ENCODE assay signal across 8 cellular contexts in the genomic region with DNA sequence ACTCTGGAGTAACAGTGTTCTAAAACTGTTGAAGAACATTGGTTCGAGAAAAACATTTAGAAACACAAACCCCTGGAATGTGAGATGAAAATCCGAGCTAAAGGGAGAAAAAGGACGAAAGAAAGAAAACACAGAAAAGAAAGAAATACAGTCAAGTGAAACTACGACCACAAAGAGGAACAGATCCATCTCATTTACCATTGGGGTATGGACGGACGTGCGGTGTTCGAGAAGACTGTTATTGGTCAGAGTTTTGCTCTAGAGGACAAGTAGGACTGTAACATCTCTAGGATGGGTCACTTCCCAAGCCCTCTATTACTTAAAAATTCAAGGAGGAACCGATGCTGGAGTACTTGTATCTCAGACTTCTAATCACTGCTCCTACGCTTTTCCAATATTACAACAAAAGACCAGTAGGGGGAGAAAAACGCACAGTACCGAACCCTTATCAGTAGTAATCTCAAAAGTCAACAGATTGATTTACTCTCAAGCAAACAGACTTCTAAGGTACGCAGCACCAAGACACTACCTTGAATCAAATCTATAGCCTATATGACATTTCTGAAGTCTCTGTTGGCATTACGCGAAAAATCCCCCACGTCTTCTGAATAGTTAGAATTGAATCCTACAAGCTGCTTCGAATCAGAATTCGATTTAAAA. TPM values are rescaled to one million over a fixed set of nuclear protein-coding genes. Genes with fewer than 3 reads are reported as not detected.
A peak's percentile ranks its signal among the peaks of the same experiment; 100 is the strongest.
DNase-seq lines count a peak whose midpoint lies in the region; ATAC-seq and TF ChIP-seq lines count a peak whose summit lies in the region.

No MANE protein-coding gene starts in this region.

- H3K18ac ChIP-seq in neuronal stem cell (ENCODE audit: low read length) = no peak overlapping the region

- H3K27me3 ChIP-seq in gastroesophageal sphincter (no peaks in the 10 kb centered on the region), neuronal stem cell (ENCODE audit: control insufficient read depth in 3 of 3, insufficient read depth in 3 of 3, low read depth in 1 of 3, low read length in 3 of 3) (no peaks in the 10 kb centered on the region)

- H3K27ac ChIP-seq in gastroesophageal sphincter = peak overlapping the region; percentile 90 to 99 (median 97)
- no peak overlapping the region for H3K27ac ChIP-seq in neuronal stem cell (replicated peaks; ENCODE audit: low read length)

- ATAC-seq in GM19023 (IDR thresholded peaks at IDR 0.05; ENCODE audit: unreplicated experiment) (peak; percentile 21), HG03439 (IDR thresholded peaks at IDR 0.05; ENCODE audit: unreplicated experiment) (peak; percentile 38), gastroesophageal sphincter (peak; percentile 54)

- TF ChIP-seq POLR2A in gastroesophageal sphincter (IDR thresholded peaks at IDR 0.05) = no peak

- H3K4ac ChIP-seq in neuronal stem cell (ENCODE audit: low read length) = no peak overlapping the region

- no peak for TF ChIP-seq EP300 in gastroesophageal sphincter (IDR thresholded peaks at IDR 0.05)

- WGBS in gastroesophageal sphincter (ENCODE audit: low coverage in 1 of 2), 2 donors = 2 to 3% methylated on average over 17 to 18 of the region's 18 CpGs
- no CpG with 5 or more reads among the region's 18 CpGs for WGBS in neuronal stem cell (ENCODE audit: extremely low coverage in 2 of 2, insufficient read length in 2 of 2, insufficient replicate concordance in 1 of 2), 2 donors

- H3K79me1 ChIP-seq in neuronal stem cell (ENCODE audit: low read depth, low read length) = peaks cover 8% of the 10 kb centered on the region

- peaks cover 0 to 34% (median 0%) of the 10 kb centered on the region in 3 donors for H3K4me1 ChIP-seq in gastroesophageal sphincter
- H3K4me1 ChIP-seq in neuronal stem cell (ENCODE audit: control insufficient read depth in 2 of 2, insufficient read depth in 1 of 2, low read depth in 1 of 2, low read length in 2 of 2) = peaks cover 0 to 13% of the 10 kb centered on the region in 2 donors

- H2BK15ac ChIP-seq in neuronal stem cell (ENCODE audit: low read length) = no peak overlapping the region

- H3K4me3 ChIP-seq in gastroesophageal sphincter = peak overlapping the region; percentile 64 to 91
- H3K4me3 ChIP-seq in neuronal stem cell (ENCODE audit: low read length in 2 of 2) = peak overlapping the region; percentile 66 to 83

- H3K9me3 ChIP-seq in gastroesophageal sphincter = no peaks in the 10 kb centered on the region
- no peaks in the 10 kb centered on the region for H3K9me3 ChIP-seq in neuronal stem cell (replicated peaks in 1 of 2; ENCODE audit: control insufficient read depth in 2 of 2, insufficient read depth in 1 of 2, low read depth in 1 of 2, low read length in 2 of 2)

- H2AFZ ChIP-seq in neuronal stem cell (ENCODE audit: low read length) = peak overlapping the region; percentile 95

- no peak overlapping the region for H2BK12ac ChIP-seq in neuronal stem cell (ENCODE audit: low read length)

- H4K91ac ChIP-seq in neuronal stem cell (ENCODE audit: low read depth, low read length, poor library complexity) = no peak overlapping the region

- no peaks in the 10 kb centered on the region for H3K36me3 ChIP-seq in gastroesophageal sphincter
- no peaks in the 10 kb centered on the region for H3K36me3 ChIP-seq in neuronal stem cell (replicated peaks in 1 of 2; ENCODE audit: control insufficient read depth in 2 of 2, insufficient read depth in 2 of 2, low read length in 2 of 2)

- H3K23ac ChIP-seq in neuronal stem cell (ENCODE audit: low read depth, low read length, poor library complexity) = no peak overlapping the region

- in situ Hi-C loops in Caki2 (cut with HindIII; ENCODE audit: low pct_unique_long_range_greater_than_20kb, low sequenced_read_pairs) = no loop called here

- no peak overlapping the region for H3K14ac ChIP-seq in neuronal stem cell (ENCODE audit: low read length)

- peak; percentile 69 to 77 (median 72) for TF ChIP-seq CTCF in gastroesophageal sphincter (IDR thresholded peaks at IDR 0.05)

- no peak overlapping the region for H2BK120ac ChIP-seq in neuronal stem cell (ENCODE audit: low read depth, low read length)

- DNase-seq in Caki2 (ENCODE audit: low read depth) (peak; percentile 83), NCI-H345 treated with DMSO at 0.1 percent for 48 hours (lab: John Stamatoyannopoulos, UW; ENCODE audit: unreplicated experiment) (peak; percentile 84), activated T-cell treated with anti-CD3 and anti-CD28 coated beads for 4 hours (peak; percentile 8), neuronal stem cell (ENCODE audit: low spot score) (peak; percentile 57)
- no peak for DNase-seq in effector CD8-positive, alpha-beta T cell (lab: John Stamatoyannopoulos, UW)

- H2BK5ac ChIP-seq in neuronal stem cell (ENCODE audit: low read length) = no peak overlapping the region

- no peak overlapping the region for H2AK5ac ChIP-seq in neuronal stem cell (ENCODE audit: low read depth, low read length)

- peak overlapping the region; percentile 75 for H3K4me2 ChIP-seq in neuronal stem cell (ENCODE audit: insufficient read depth, low read length, poor library complexity, severe bottlenecking)

- no peak overlapping the region for H4K8ac ChIP-seq in neuronal stem cell (ENCODE audit: low read depth, low read length)

- H3K9ac ChIP-seq in neuronal stem cell (ENCODE audit: low read depth, low read length, poor library complexity) = no peak overlapping the region

RNA-seq across cellular contexts. Expression of gene PIK3CA, which starts 1.1 kb away (rescaled TPM):
- total RNA-seq in Caki2 (2014; rRNA removed; shearing (Covaris generic); ENCODE audit: low replicate concordance) = 16.2 and 19.4 TPM in 2 replicates
- 10 to 100 TPM; 35.7 to 47.7 (median 39.6) TPM for total RNA-seq in gastroesophageal sphincter
- polyA plus RNA-seq in neuronal stem cell (2013, experiment 1 of 2) = 7.3 TPM
- polyA plus RNA-seq in neuronal stem cell (2013, experiment 2 of 2) = 7.6 TPM
